In genomic region chr1:25543425-25544242, GRCh38 we compare ENCODE assay signal across 8 cellular contexts. TPM values are rescaled to one million over a fixed set of nuclear protein-coding genes. Genes with fewer than 3 reads are reported as not detected.
DNase-seq lines count a peak whose midpoint lies in the region; ATAC-seq and TF ChIP-seq lines count a peak whose summit lies in the region.

TSS of gene LDLRAP1 (plus strand) at chr1:25543606. CDS start at chr1:25543699, 93 bp downstream.

- 1% methylated on average over 99 of the region's 99 CpGs for WGBS in sigmoid colon, 2 donors

- no peak for TF ChIP-seq CTCF in breast epithelium (IDR thresholded peaks at IDR 0.05)
- no peak for TF ChIP-seq CTCF in sigmoid colon (IDR thresholded peaks at IDR 0.05)

- H3K27me3 ChIP-seq in breast epithelium (no peaks in the 10 kb centered on the region), iPS-18a (ENCODE audit: control insufficient read depth, insufficient read depth, low read length) (peaks cover 15% of the 10 kb centered on the region), sigmoid colon (no peaks in the 10 kb centered on the region)

- peak within 1 kb of the TSS; percentile 82 to 93 for H3K27ac ChIP-seq in breast epithelium
- no peak within 1 kb of the TSS for H3K27ac ChIP-seq in iPS-18a (ENCODE audit: low read length)
- peak within 1 kb of the TSS; percentile 84 to 92 (median 88) for H3K27ac ChIP-seq in sigmoid colon

- H3K4me3 ChIP-seq in breast epithelium (peak within 1 kb of the TSS; percentile 78 to 97 (median 90)), iPS-18a (ENCODE audit: low read length) (peak within 1 kb of the TSS; percentile 41), sigmoid colon (peak within 1 kb of the TSS; percentile 77 to 95 (median 82))

- in situ Hi-C loops in KBM-7 (cut with MboI; ENCODE audit: low pct_unique_long_range_greater_than_20kb, low sequenced_read_pairs) = no loop called here

- H3K36me3 ChIP-seq in breast epithelium = no peaks in the 10 kb centered on the region
- no peaks in the 10 kb centered on the region for H3K36me3 ChIP-seq in iPS-18a (ENCODE audit: control insufficient read depth, low read depth, low read length)
- H3K36me3 ChIP-seq in sigmoid colon = no peaks in the 10 kb centered on the region

- H3K9ac ChIP-seq in iPS-18a (ENCODE audit: low read length) = peak within 1 kb of the TSS; percentile 39

- peak; percentile 81 for DNase-seq in DMS53 (lab: John Stamatoyannopoulos, UW)
- DNase-seq in KBM-7 = peak; percentile 55
- peak; percentile 85 for DNase-seq in UCSD-AML1 (lab: John Stamatoyannopoulos, UW; ENCODE audit: unreplicated experiment)
- peak in 1 of 2 donors; percentile 63 for DNase-seq in breast epithelium (ENCODE audit: low spot score in 2 of 2)
- DNase-seq in sigmoid colon = peak; percentile 88
- DNase-seq in cortex of kidney (lab: John Stamatoyannopoulos, UW) = no peak

- intact Hi-C loops in breast epithelium (cut with DNase I; ENCODE audit: low total_unique reads) (no loop called here), sigmoid colon (cut with DNase I) (loop anchor here (2.0 kb wide), 1 partner anchor 23 kb away; no protein-coding TSS in a partner anchor)

- TF ChIP-seq POLR2A in breast epithelium (IDR thresholded peaks at IDR 0.05) = no peak
- no peak for TF ChIP-seq POLR2A in sigmoid colon (IDR thresholded peaks at IDR 0.05)

- peaks cover 0 to 4% of the 10 kb centered on the region in 2 donors for H3K4me1 ChIP-seq in breast epithelium
- H3K4me1 ChIP-seq in iPS-18a (ENCODE audit: control insufficient read depth, low read depth, low read length) = no peaks in the 10 kb centered on the region
- H3K4me1 ChIP-seq in sigmoid colon = peaks cover 0 to 25% (median 20%) of the 10 kb centered on the region in 4 donors

- TF ChIP-seq EP300 in sigmoid colon (IDR thresholded peaks at IDR 0.05) = no peak

- H3K9me3 ChIP-seq in breast epithelium (no peaks in the 10 kb centered on the region), iPS-18a (ENCODE audit: control insufficient read depth, low read depth, low read length) (no peaks in the 10 kb centered on the region), sigmoid colon (no peaks in the 10 kb centered on the region)

- ATAC-seq in GM21528 (IDR thresholded peaks at IDR 0.05; ENCODE audit: low FRiP score, unreplicated experiment) = peak; percentile 78

RNA-seq across cellular contexts. Expression of gene LDLRAP1, which starts in this region (rescaled TPM):
- 10 to 100 TPM; 10.7 to 17.0 (median 16.5) TPM for total RNA-seq in breast epithelium
- total RNA-seq in sigmoid colon = 10 to 100 TPM in 2 of 4 donors, 1 to 10 TPM in 2; 9.1 to 17.4 (median 10.3) TPM
- 10 to 100 TPM; 25.9 to 35.8 (median 30.0) TPM for polyA plus RNA-seq in sigmoid colon
